Comparison of ENCODE assay signal across 12 cellular contexts in the genomic region with DNA sequence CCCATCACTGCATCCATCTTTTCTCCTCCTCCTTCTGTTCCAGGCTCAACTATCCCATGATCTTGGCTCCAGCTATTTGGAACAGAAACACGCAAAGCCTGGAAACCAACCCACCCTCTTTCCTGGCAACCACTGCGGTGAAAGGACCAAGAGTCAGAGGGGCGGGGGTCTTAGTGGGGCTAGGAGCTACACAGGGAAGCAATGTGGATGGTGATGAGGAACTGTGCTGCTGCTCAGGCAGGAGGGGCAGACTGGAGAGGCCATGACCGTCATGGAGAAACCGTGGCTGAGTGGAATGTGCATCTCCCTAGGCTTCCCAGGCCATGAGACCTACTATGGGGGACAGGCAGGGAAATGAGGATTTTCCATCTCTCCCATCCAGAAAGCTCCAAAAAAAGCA. TPM values are rescaled to one million over a fixed set of nuclear protein-coding genes. Genes with fewer than 3 reads are reported as not detected.
DNase-seq lines count a peak whose midpoint lies in the region; FAIRE-seq and TF ChIP-seq lines count a peak whose summit lies in the region.
"Had no signal": no experiment of that assay in that cellular context is flagged by ENCODE, and none has a peak within 500 bp of the region (broad histone marks: within the 10 kb centered on the region; RNA-seq: fewer than 3 reads in every experiment).

No MANE protein-coding gene starts in this region.

- peak overlapping the region; percentile 26 to 99 for H2BK12ac ChIP-seq in mesenchymal stem cell (ENCODE audit: low read length in 2 of 2)

- H3K4me1 ChIP-seq in PC-9 (replicated peaks; ENCODE audit: insufficient read depth) (peaks cover 54% of the 10 kb centered on the region), mesenchymal stem cell (ENCODE audit: control insufficient read depth, insufficient read depth, low read depth, low read length) (peaks cover 42% of the 10 kb centered on the region), suprapubic skin (peaks cover 68% of the 10 kb centered on the region)
- H3K4me1 ChIP-seq: body of pancreas had no signal

- H3K9ac ChIP-seq in mesenchymal stem cell (ENCODE audit: low read length) = peak overlapping the region; percentile 70

- in situ Hi-C loops in ACHN (cut with HindIII; ENCODE audit: low pct_ligation_motif_present, low pct_unique_long_range_greater_than_20kb, low sequenced_read_pairs) = no loop called here

- no peaks in the 10 kb centered on the region for H3K9me3 Mint-ChIP-seq in MCF 10A (ENCODE audit: unreplicated experiment)

- no peaks in the 10 kb centered on the region for H4K20me1 ChIP-seq in PC-9 (ENCODE audit: insufficient read depth)

- H2BK15ac ChIP-seq in mesenchymal stem cell (ENCODE audit: low read depth, poor library complexity, severe bottlenecking) = peak overlapping the region; percentile 73

- no peaks in the 10 kb centered on the region for H3K27me3 Mint-ChIP-seq in MCF 10A (ENCODE audit: insufficient read depth, unreplicated experiment)

- H3K36me3 Mint-ChIP-seq in MCF 10A (ENCODE audit: insufficient read depth, unreplicated experiment) = peaks cover 82% of the 10 kb centered on the region

- peak overlapping the region; percentile 53 for H2AK5ac ChIP-seq in mesenchymal stem cell (ENCODE audit: low read length, severe bottlenecking)

- FAIRE-seq in GM19239 (lab: Jason Lieb, UNC) = no peak
- FAIRE-seq: GM18507 had no signal

- peak overlapping the region; percentile 62 for H4K8ac ChIP-seq in mesenchymal stem cell (ENCODE audit: low read length)

- H3K79me1 ChIP-seq in mesenchymal stem cell (replicated peaks; ENCODE audit: low read length, poor library complexity, severe bottlenecking) = peaks cover 35% of the 10 kb centered on the region

- peak overlapping the region in 1 of 2 experiments; percentile 0 for H3K23ac ChIP-seq in mesenchymal stem cell (ENCODE audit: low read length in 2 of 2)

- TF ChIP-seq CTCF in PC-9 (conservative IDR thresholded peaks at IDR 0.05) (no peak), MCF 10A (IDR thresholded peaks at IDR 0.05; ENCODE audit: unreplicated experiment) (no peak), suprapubic skin (IDR thresholded peaks at IDR 0.05) (no peak)

- no peak overlapping the region for H3K4me3 Mint-ChIP-seq in MCF 10A (ENCODE audit: unreplicated experiment)

- H3K9me2 ChIP-seq in PC-9 (ENCODE audit: insufficient read depth) = no peaks in the 10 kb centered on the region

- no peak for DNase-seq in PC-9
- no peak for DNase-seq in MCF 10A (ENCODE audit: unreplicated experiment)
- no peak for DNase-seq in mesenchymal stem cell
- no peak for DNase-seq in suprapubic skin (ENCODE audit: low spot score in 2 of 2)
- DNase-seq in iPS-NIHi11 (ENCODE audit: low spot score) = no peak
- DNase-seq in ACHN = no peak
- DNase-seq in NCI-H1048 (lab: John Stamatoyannopoulos, UW) = no peak
- no peak for DNase-seq in GM19239 (ENCODE audit: insufficient read length, low spot score)
- DNase-seq: DND-41 had no signal

- 65% methylated on average over 4 of the region's 5 CpGs for WGBS in mesenchymal stem cell
- WGBS in suprapubic skin = 53% methylated on average over 5 of the region's 5 CpGs

- POLR2A ChIA-PET in PC-9 (lab: Charles Lee; ENCODE audit: unreplicated experiment) = interaction anchor here (0.6 to 1.0 kb wide), 3 partner anchors 44 to 255 kb away, joined by 3 to 9 read pairs (median 4); no protein-coding TSS in a partner anchor
- POLR2A ChIA-PET in MCF 10A (lab: Yijun Ruan, JAX) = interaction anchor here (0.6 to 3.0 kb wide), 7 partner anchors 9 to 1493 kb away, joined by 3 to 31 read pairs (median 3); a partner anchor contains a TSS

- H3K4me3 ChIP-seq in PC-9 = no peak overlapping the region
- H3K4me3 ChIP-seq in mesenchymal stem cell (ENCODE audit: insufficient read depth in 1 of 2, low read depth in 1 of 2, low read length in 2 of 2) = no peak overlapping the region
- H3K4me3 ChIP-seq in suprapubic skin = no peak overlapping the region
- H3K4me3 ChIP-seq: body of pancreas had no signal

- peak overlapping the region; percentile 41 for H3K4me2 ChIP-seq in PC-9
- H3K4me2 ChIP-seq in mesenchymal stem cell (ENCODE audit: low read length, poor library complexity, severe bottlenecking) = no peak overlapping the region

- H3K4ac ChIP-seq in mesenchymal stem cell (ENCODE audit: low read depth in 1 of 2, low read length in 2 of 2) = peak overlapping the region; percentile 71

- peak overlapping the region; percentile 55 for H3K27ac Mint-ChIP-seq in MCF 10A (ENCODE audit: low read depth, unreplicated experiment)

- peak overlapping the region; percentile 88 for H4K91ac ChIP-seq in mesenchymal stem cell (ENCODE audit: low read length)

- CTCF ChIA-PET in PC-9 (lab: Charles Lee) (interaction anchor here (0.6 to 1.2 kb wide), 3 partner anchors 36 to 64 kb away, joined by 3 to 6 read pairs (median 5); no protein-coding TSS in a partner anchor), MCF 10A (lab: Yijun Ruan, JAX) (interaction anchor here (0.6 to 1.4 kb wide), 5 partner anchors 37 to 902 kb away, joined by 3 to 5 read pairs (median 3); no protein-coding TSS in a partner anchor)

- no TSS peak for BruUV-seq in PC-9 (replicated peaks; lab: Mats Ljungman, UMichigan)
- no TSS peak for BruUV-seq in MCF 10A (replicated peaks; lab: Mats Ljungman, UMichigan)

- TF ChIP-seq POLR2A in suprapubic skin (IDR thresholded peaks at IDR 0.05) = no peak

- H3K9me3 ChIP-seq in PC-9 (ENCODE audit: insufficient read depth, low read depth) (no peaks in the 10 kb centered on the region), mesenchymal stem cell (ENCODE audit: control insufficient read depth, low read length) (no peaks in the 10 kb centered on the region), suprapubic skin (no peaks in the 10 kb centered on the region)
- H3K9me3 ChIP-seq: body of pancreas had no signal

- no peaks in the 10 kb centered on the region for H3K27me3 ChIP-seq in PC-9 (ENCODE audit: insufficient read depth, low read depth)
- H3K27me3 ChIP-seq in mesenchymal stem cell (ENCODE audit: control insufficient read depth in 1 of 2, insufficient read depth in 1 of 2, low read length in 2 of 2) = no peaks in the 10 kb centered on the region
- no peaks in the 10 kb centered on the region for H3K27me3 ChIP-seq in suprapubic skin
- H3K27me3 ChIP-seq: body of pancreas had no signal

- intact Hi-C loops in PC-9 (cut with micrococcal nuclease; ENCODE audit: unreplicated experiment) (loop anchor here (1.0 kb wide), 1 partner anchor 49 kb away; no protein-coding TSS in a partner anchor), MCF 10A (cut with micrococcal nuclease) (loop anchor here (2.0 kb wide), 1 partner anchor 49 kb away; no protein-coding TSS in a partner anchor)

- H3F3A ChIP-seq in PC-9 (ENCODE audit: insufficient read depth, low read depth) = peaks cover 42% of the 10 kb centered on the region

- peak overlapping the region in 1 of 2 experiments; percentile 84 for H3K14ac ChIP-seq in mesenchymal stem cell (ENCODE audit: low read length in 2 of 2)

- no peak overlapping the region for H2AFZ ChIP-seq in PC-9
- H2AFZ ChIP-seq in mesenchymal stem cell (ENCODE audit: low read depth, low read length) = no peak overlapping the region

- no peak overlapping the region for H2BK5ac ChIP-seq in mesenchymal stem cell (ENCODE audit: low read depth, low read length, poor library complexity, severe bottlenecking)

- H3K27ac ChIP-seq in PC-9 (no peak overlapping the region), mesenchymal stem cell (ENCODE audit: low read length, poor library complexity, severe bottlenecking) (peak overlapping the region; percentile 11), suprapubic skin (peak overlapping the region; percentile 57)

- TF ChIP-seq EP300 in suprapubic skin (IDR thresholded peaks at IDR 0.05) = no peak

- H3K36me3 ChIP-seq in PC-9 (ENCODE audit: low read depth) (peaks cover 70% of the 10 kb centered on the region), mesenchymal stem cell (ENCODE audit: control insufficient read depth in 1 of 2, insufficient read depth in 2 of 2, low read depth in 1 of 2, low read length in 2 of 2) (peaks cover 75 to 90% of the 10 kb centered on the region in 2 experiments), suprapubic skin (peaks cover 74% of the 10 kb centered on the region)

- H3K4me1 Mint-ChIP-seq in MCF 10A (ENCODE audit: insufficient read depth, unreplicated experiment) = peaks cover 52% of the 10 kb centered on the region

- peak overlapping the region; percentile 74 to 97 for H3K18ac ChIP-seq in mesenchymal stem cell (ENCODE audit: low read depth in 1 of 2, low read length in 2 of 2)

- H3K79me2 ChIP-seq in PC-9 (ENCODE audit: low read depth) = peaks cover 46% of the 10 kb centered on the region

- peak overlapping the region; percentile 23 for H2BK120ac ChIP-seq in mesenchymal stem cell (ENCODE audit: low read depth, low read length)

RNA-seq across cellular contexts. Expression of a gene that starts 25.6 kb away (rescaled TPM):
- total RNA-seq in PC-9 (2021) = 2.1 TPM in 1 of 2 replicates, not detected in the other
- 0.93 and 1.0 TPM in 2 replicates for total RNA-seq in MCF 10A (2022)
- polyA plus RNA-seq in mesenchymal stem cell (2013, experiment 1 of 2) = 1.6 TPM
- 2.0 TPM for polyA plus RNA-seq in mesenchymal stem cell (2013, experiment 2 of 2)
- 10 to 100 TPM in 2 of 4 donors, 1 to 10 TPM in 2; 5.6 to 18.5 (median 9.2) TPM for total RNA-seq in suprapubic skin
- total RNA-seq: kidney epithelial cell had no signal

RNA-seq across cellular contexts. Expression of a gene that starts 47.2 kb away (rescaled TPM):
- total RNA-seq in PC-9 (2021) (287 and 318 TPM in 2 replicates), MCF 10A (2022) (68.5 and 93.8 TPM in 2 replicates), suprapubic skin (100 to 1,000 TPM in 1 of 4 donors, 10 to 100 TPM in 3; 85.1 to 103 (median 87.3) TPM)
- 670 TPM for polyA plus RNA-seq in mesenchymal stem cell (2013, experiment 1 of 2)
- polyA plus RNA-seq in mesenchymal stem cell (2013, experiment 2 of 2) = 665 TPM
